Comparison of ENCODE assay signal across 23 cellular contexts in genomic region chr13:28402057-28402381, GRCh38.
DNase-seq lines count a peak whose midpoint lies in the region; ATAC-seq, FAIRE-seq and TF ChIP-seq lines count a peak whose summit lies in the region.
"Had no signal": no experiment of that assay in that cellular context is flagged by ENCODE, and none has a peak within 500 bp of the region (broad histone marks: within the 10 kb centered on the region; RNA-seq: fewer than 3 reads in every experiment).

No MANE protein-coding gene starts in this region.

- H3K9me3 Mint-ChIP-seq in GM23338 (no peaks in the 10 kb centered on the region), astrocyte (ENCODE audit: unreplicated experiment) (no peaks in the 10 kb centered on the region), neural progenitor cell (no peaks in the 10 kb centered on the region), osteocyte (ENCODE audit: unreplicated experiment) (no peaks in the 10 kb centered on the region)
- H3K9me3 Mint-ChIP-seq: activated naive CD8-positive, alpha-beta T cell treated with anti-CD3 and anti-CD28 coated beads, Interleukin-2, amount 10 ng/mL, durations not matched to agents 7 days and 5 days; central memory CD8-positive, alpha-beta T cell; T-helper 1 cell treated with Interleukin-12 subunit alpha and Interleukin-12 subunit beta and Interleukin-4 antibody, amounts not matched to agents 30 μg/mL and 1 μg/mL, for 36 hours had no signal

- H3K9me3 ChIP-seq in astrocyte (ENCODE audit: insufficient read depth, low read depth, low read length), result no peaks in the 10 kb centered on the region
- H3K9me3 ChIP-seq in neural progenitor cell (ENCODE audit: low read depth), result no peaks in the 10 kb centered on the region
- H3K9me3 ChIP-seq: prostate gland, testis had no signal

- H3K4me2 ChIP-seq in GM23338 (no peak overlapping the region), astrocyte (ENCODE audit: low read length) (no peak overlapping the region), neural progenitor cell (no peak overlapping the region)

- H3F3A ChIP-seq in GM23338 (replicated peaks; ENCODE audit: low read depth) (no peaks in the 10 kb centered on the region), neural progenitor cell (ENCODE audit: low read depth) (no peaks in the 10 kb centered on the region)

- H2AFZ ChIP-seq in ACC112 (ENCODE audit: low read length, unreplicated experiment) (peak overlapping the region; percentile 61), GM23338 (no peak overlapping the region), astrocyte (ENCODE audit: low read depth, low read length) (no peak overlapping the region), neural progenitor cell (replicated peaks) (peak overlapping the region; percentile 51)

- H3K9me2 ChIP-seq in GM23338 (ENCODE audit: insufficient read depth), result no peaks in the 10 kb centered on the region

- H3K27me3 Mint-ChIP-seq in GM23338 (ENCODE audit: insufficient read depth, low read depth, poor library complexity) (peaks cover 3% of the 10 kb centered on the region), astrocyte (ENCODE audit: low read depth, unreplicated experiment) (no peaks in the 10 kb centered on the region), neural progenitor cell (ENCODE audit: insufficient read depth, low read depth) (peaks cover 2% of the 10 kb centered on the region), osteocyte (ENCODE audit: unreplicated experiment) (no peaks in the 10 kb centered on the region)

- H3K27ac Mint-ChIP-seq in GM23338 (no peak overlapping the region), astrocyte (ENCODE audit: unreplicated experiment) (peak overlapping the region; percentile 31), neural progenitor cell (no peak overlapping the region), osteocyte (ENCODE audit: unreplicated experiment) (no peak overlapping the region)
- H3K27ac Mint-ChIP-seq: activated naive CD8-positive, alpha-beta T cell treated with anti-CD3 and anti-CD28 coated beads, Interleukin-2, amount 10 ng/mL, durations not matched to agents 7 days and 5 days; T-helper 1 cell treated with Interleukin-12 subunit alpha and Interleukin-12 subunit beta and Interleukin-4 antibody, amounts not matched to agents 30 μg/mL and 1 μg/mL, for 36 hours had no signal

- H3K36me3 ChIP-seq in ACC112 (ENCODE audit: insufficient read depth, low read length), result no peaks in the 10 kb centered on the region
- peaks cover 12% of the 10 kb centered on the region; the same call in 1 of the 2 replicates for H3K36me3 ChIP-seq in GM23338 (ENCODE audit: insufficient read depth)
- H3K36me3 ChIP-seq in astrocyte (ENCODE audit: insufficient read depth, low read length), result no peaks in the 10 kb centered on the region
- H3K36me3 ChIP-seq in neural progenitor cell, result no peaks in the 10 kb centered on the region
- H3K36me3 ChIP-seq: prostate gland had no signal

- H3K9ac ChIP-seq in astrocyte (ENCODE audit: low read length) (no peak overlapping the region), neural progenitor cell (no peak overlapping the region)

- TF ChIP-seq CTCF in GM23338 (conservative IDR thresholded peaks at IDR 0.05; ENCODE audit: low read depth in 2 of 2) (no peak), astrocyte (IDR thresholded peaks at IDR 0.05; ENCODE audit: insufficient read depth, low read depth, low read length) (no peak), neural progenitor cell (IDR thresholded peaks at IDR 0.05) (no peak), osteocyte (IDR thresholded peaks at IDR 0.05) (no peak)

- no peak for FAIRE-seq in astrocyte (lab: Jason Lieb, UNC)
- FAIRE-seq: keratinocyte had no signal

- H3K27ac ChIP-seq in ACC112 (ENCODE audit: low read depth, low read length) (peak overlapping the region; percentile 45), GM23338 (ENCODE audit: low read depth) (peak overlapping the region; percentile 48; the same call in 1 of the 2 replicates), astrocyte (ENCODE audit: low read depth, low read length) (no peak overlapping the region), neural progenitor cell (no peak overlapping the region)
- H3K27ac ChIP-seq: prostate gland, testis had no signal

- H3K4me1 Mint-ChIP-seq in GM23338 (peaks cover 31% of the 10 kb centered on the region), astrocyte (ENCODE audit: low read depth, unreplicated experiment) (peaks cover 12% of the 10 kb centered on the region), neural progenitor cell (no peaks in the 10 kb centered on the region), osteocyte (ENCODE audit: unreplicated experiment) (peaks cover 3% of the 10 kb centered on the region)
- H3K4me1 Mint-ChIP-seq: central memory CD8-positive, alpha-beta T cell had no signal

- H3K27me3 ChIP-seq in ACC112 (ENCODE audit: insufficient read depth, low read length), result no peaks in the 10 kb centered on the region
- no peaks in the 10 kb centered on the region for H3K27me3 ChIP-seq in GM23338 (ENCODE audit: insufficient read depth)
- H3K27me3 ChIP-seq in astrocyte (ENCODE audit: insufficient read depth, low read length), result no peaks in the 10 kb centered on the region
- H3K27me3 ChIP-seq in neural progenitor cell, result no peaks in the 10 kb centered on the region
- H3K27me3 ChIP-seq: testis had no signal

- H3K4me1 ChIP-seq in ACC112 (ENCODE audit: control insufficient read depth, insufficient read depth, low read length, unreplicated experiment), result peaks cover 10% of the 10 kb centered on the region
- peaks cover 21% of the 10 kb centered on the region for H3K4me1 ChIP-seq in GM23338 (ENCODE audit: insufficient read depth)
- no peaks in the 10 kb centered on the region for H3K4me1 ChIP-seq in astrocyte (ENCODE audit: insufficient read depth, low read length)
- no peaks in the 10 kb centered on the region for H3K4me1 ChIP-seq in neural progenitor cell
- H3K4me1 ChIP-seq: prostate gland, testis had no signal

- ATAC-seq in GM23338, result no peak
- ATAC-seq in esophagus mucosa, result no peak
- ATAC-seq: stimulated activated naive CD8-positive, alpha-beta T cell treated with anti-CD3 and anti-CD28 coated beads, Interleukin-15, Interleukin-2, amounts not matched to agents 100 U/mL and 50 U/mL, for 24 hours had no signal

- H3K4me3 ChIP-seq in ACC112 (ENCODE audit: low read depth, low read length) (peak overlapping the region; percentile 18; the same call in 1 of the 2 replicates), GM23338 (no peak overlapping the region), astrocyte (ENCODE audit: insufficient read depth, low read depth, low read length) (no peak overlapping the region), neural progenitor cell (no peak overlapping the region)
- H3K4me3 ChIP-seq: prostate gland, testis had no signal

- H4K20me1 ChIP-seq in GM23338 (replicated peaks; ENCODE audit: insufficient read depth) (0 out of 2 replicates have a peak, but pooled peaks cover 5% of the 10 kb centered on the region), astrocyte (ENCODE audit: insufficient read depth, low read length) (no peaks in the 10 kb centered on the region), neural progenitor cell (ENCODE audit: low read depth) (no peaks in the 10 kb centered on the region)

- DNase-seq in GM23338 (ENCODE audit: low spot score) (no peak), astrocyte (ENCODE audit: low read depth) (no peak), neural progenitor cell (ENCODE audit: low spot score) (no peak), osteocyte (ENCODE audit: extremely low spot score, unreplicated experiment) (no peak), NCI-H345 treated with DMSO at 0.1 percent for 48 hours (lab: John Stamatoyannopoulos, UW; ENCODE audit: unreplicated experiment) (no peak)
- DNase-seq: ACHN; activated naive CD8-positive, alpha-beta T cell treated with anti-CD3 and anti-CD28 coated beads, Interleukin-2, amount 10 ng/mL, durations not matched to agents 7 days and 5 days; activated T-cell treated with anti-CD3 and anti-CD28 coated beads for 4 hours; COR-L47; DMS79; GDM1; H7; NCI-H2029 treated with DMSO at 0.1 percent for 48 hours; NCI-H2227 treated with DMSO at 0.1 percent for 48 hours; RPMI8226; stimulated activated naive CD8-positive, alpha-beta T cell treated with anti-CD3 and anti-CD28 coated beads, Interleukin-15, Interleukin-2, amounts not matched to agents 100 U/mL and 50 U/mL, for 24 hours; testis had no signal

- H3K4me3 Mint-ChIP-seq in GM23338, result no peak overlapping the region
- no peak overlapping the region for H3K4me3 Mint-ChIP-seq in astrocyte (ENCODE audit: unreplicated experiment)
- no peak overlapping the region for H3K4me3 Mint-ChIP-seq in neural progenitor cell
- no peak overlapping the region for H3K4me3 Mint-ChIP-seq in osteocyte (ENCODE audit: unreplicated experiment)
- H3K4me3 Mint-ChIP-seq: activated naive CD8-positive, alpha-beta T cell treated with anti-CD3 and anti-CD28 coated beads, Interleukin-2, amount 10 ng/mL, durations not matched to agents 7 days and 5 days; central memory CD8-positive, alpha-beta T cell; T-helper 1 cell treated with Interleukin-12 subunit alpha and Interleukin-12 subunit beta and Interleukin-4 antibody, amounts not matched to agents 30 μg/mL and 1 μg/mL, for 36 hours had no signal

- H3K36me3 Mint-ChIP-seq in GM23338 (ENCODE audit: low read depth), result peaks cover 75% of the 10 kb centered on the region
- H3K36me3 Mint-ChIP-seq in astrocyte (ENCODE audit: low read depth, unreplicated experiment), result no peaks in the 10 kb centered on the region
- H3K36me3 Mint-ChIP-seq in neural progenitor cell, result no peaks in the 10 kb centered on the region
- H3K36me3 Mint-ChIP-seq in osteocyte (ENCODE audit: unreplicated experiment), result no peaks in the 10 kb centered on the region
- H3K36me3 Mint-ChIP-seq: activated naive CD8-positive, alpha-beta T cell treated with anti-CD3 and anti-CD28 coated beads, Interleukin-2, amount 10 ng/mL, durations not matched to agents 7 days and 5 days had no signal

- H3K79me2 ChIP-seq in ACC112 (ENCODE audit: control insufficient read depth, insufficient read depth, low read length, unreplicated experiment) (no peaks in the 10 kb centered on the region), GM23338 (replicated peaks; ENCODE audit: insufficient read depth) (no peaks in the 10 kb centered on the region; the same call in 1 of the 2 replicates), astrocyte (ENCODE audit: insufficient read depth, low read length) (no peaks in the 10 kb centered on the region), neural progenitor cell (ENCODE audit: low read depth) (no peaks in the 10 kb centered on the region)

TF ChIP-seq in GM23338, 12 proteins besides CTCF, POLR2A, EP300 and RAD21:
- no peak for TF ChIP-seq ZNF331 (CRISPR knock-in tag; IDR thresholded peaks at IDR 0.05; ENCODE audit: low read depth)
- no peak for TF ChIP-seq STAT1 (IDR thresholded peaks at IDR 0.05; ENCODE audit: unreplicated experiment)

Comparison
In these comparisons a context has a peak if more than half of its experiments do, and no peak if none do; other contexts are left out.
1. H2AFZ ChIP-seq: peak in ACC112 (single experiment) and neural progenitor cell (single experiment); none in GM23338 (single experiment) and astrocyte (single experiment).
2. H3K27ac ChIP-seq: peak in ACC112 (single experiment) and GM23338 (single experiment); none in astrocyte (single experiment) and neural progenitor cell (single experiment).